Comparison of ENCODE assay signal across 31 cellular contexts in genomic region chr14:51619551-51619950, GRCh38.
"Had no signal": no experiment of that assay in that cellular context is flagged by ENCODE, and none has a peak within 500 bp of the region (broad histone marks: within the 10 kb centered on the region; RNA-seq: fewer than 3 reads in every experiment).

No MANE protein-coding gene starts in this region.

- H3K4me3 ChIP-seq: dorsolateral prefrontal cortex, heart right ventricle, lower lobe of right lung, mucosa of descending colon, neural progenitor cell, prostate gland, right atrium auricular region, smooth muscle cell, stomach, thyroid gland, vagina had no signal

- H3K27ac ChIP-seq: dorsolateral prefrontal cortex, epithelial cell of prostate, heart right ventricle, lower lobe of right lung, neural progenitor cell, parathyroid adenoma, prostate gland, right atrium auricular region, stomach, thyroid gland, vagina had no signal

- DNase-seq: dorsolateral prefrontal cortex; effector CD4-positive, alpha-beta T cell; foreskin melanocyte; glutamatergic neuron; heart right ventricle; hippocampal formation; islet precursor cell; kidney glomerular epithelial cell; left colon; left ventricle myocardium superior; lower lobe of right lung; mucosa of descending colon; naive B cell; stimulated activated CD4-positive, alpha-beta T cell treated with anti-CD3 and anti-CD28 coated beads, Interleukin-12 subunit alpha, Interleukin-12 subunit beta, amount 100 ng/mL, for 4 hours; stimulated activated CD4-positive, alpha-beta T cell treated with anti-CD3 and anti-CD28 coated beads, Interleukin-1b, Interleukin-23, amount 100 ng/mL, for 48 hours; stimulated activated CD4-positive, alpha-beta T cell treated with anti-CD3 and anti-CD28 coated beads, Interleukin-4, amount 100 ng/mL, for 1 hour; stimulated activated naive CD4-positive, alpha-beta T cell treated with Interleukin-2 at 50 U/mL for 16 hours; stomach; thyroid gland; trophoblast cell had no signal

- H3K9me3 ChIP-seq: heart right ventricle, lower lobe of right lung, mucosa of descending colon, prostate gland, right atrium auricular region, stomach, thyroid gland, vagina had no signal

- H3K27me3 ChIP-seq: dorsolateral prefrontal cortex, heart right ventricle, neural progenitor cell, right atrium auricular region, stomach, thyroid gland, vagina had no signal

- H3K36me3 ChIP-seq: heart right ventricle, lower lobe of right lung, neural progenitor cell, prostate gland, right atrium auricular region, stomach, thyroid gland, vagina had no signal

- ATAC-seq: esophagus mucosa; heart right ventricle; left colon; left ventricle myocardium superior; lower lobe of right lung; mucosa of descending colon; natural killer cell treated with Interleukin-12 subunit alpha and Interleukin-12 subunit beta and Interleukin-15 and Interleukin-18, amount 100 ng/mL, for 72 hours; sciatic nerve; stimulated activated effector memory CD8-positive, alpha-beta T cell treated with anti-CD3 and anti-CD28 coated beads, Interleukin-12 subunit alpha, Interleukin-12 subunit beta, amount 100 ng/mL, for 72 hours had no signal

- H3K4me1 ChIP-seq: lower lobe of right lung, neural progenitor cell, parathyroid adenoma, prostate gland, right atrium auricular region had no signal
